In the genomic region with DNA sequence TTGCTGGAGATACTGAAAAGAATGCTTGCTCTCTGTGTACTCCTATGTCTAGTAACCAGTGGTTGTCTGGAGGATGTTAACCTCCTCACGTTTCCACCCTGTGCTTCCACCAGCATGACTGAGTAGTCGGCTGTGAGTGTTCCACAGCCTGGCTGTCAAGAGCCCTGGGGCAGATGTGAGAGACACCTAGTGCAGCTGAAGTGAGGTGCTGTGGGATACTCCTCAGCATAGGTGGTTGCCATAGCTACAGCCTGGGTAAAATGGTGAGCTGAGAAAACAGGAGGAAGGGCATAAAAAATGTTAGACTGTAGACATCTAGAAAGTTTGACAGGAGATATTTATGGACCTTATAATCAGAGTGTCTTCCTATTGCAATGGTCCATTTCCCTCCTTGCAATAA, we compare ENCODE assay signal across 19 cellular contexts. TPM values are rescaled to one million over a fixed set of nuclear protein-coding genes. Genes with fewer than 3 reads are reported as not detected.
"Had no signal": no experiment of that assay in that cellular context is flagged by ENCODE, and none has a peak within 500 bp of the region (broad histone marks: within the 10 kb centered on the region; RNA-seq: fewer than 3 reads in every experiment).

No MANE protein-coding gene starts in this region.

- ATAC-seq: WTC11 had no signal

- H3K27ac ChIP-seq: adrenal gland, epithelial cell of prostate, hepatocyte, neural progenitor cell, ovary, thoracic aorta had no signal

- DNase-seq: activated CD4-positive, alpha-beta T cell treated with anti-CD3 and anti-CD28 coated beads, Interleukin-2, amount 10 ng/mL, durations not matched to agents 7 days and 5 days; activated naive CD4-positive, alpha-beta T cell treated with anti-CD3 and anti-CD28 coated beads, Interleukin-2, amount 10 ng/mL, durations not matched to agents 7 days and 5 days; adrenal gland; central memory CD4-positive, alpha-beta T cell; cortex of kidney; effector CD8-positive, alpha-beta T cell; kidney glomerular epithelial cell; midbrain; ovary; stimulated activated CD4-positive, alpha-beta T cell treated with anti-CD3 and anti-CD28 coated beads, Interleukin-12 subunit alpha, Interleukin-12 subunit beta, amount 100 ng/mL, for 4 hours had no signal

- H3K4me2 ChIP-seq: hepatocyte, neural progenitor cell had no signal

- H3K9me3 ChIP-seq: adrenal gland, ovary, thoracic aorta had no signal

- H3K4me1 ChIP-seq: adrenal gland, neural progenitor cell had no signal

- H3K4me3 ChIP-seq: adrenal gland, hepatocyte, neural progenitor cell, ovary, thoracic aorta had no signal

RNA-seq across cellular contexts. Expression of a gene that starts 15.8 kb away (rescaled TPM):
- total RNA-seq: activated CD4-positive, alpha-beta T cell treated with anti-CD3 and anti-CD28 coated beads, Interleukin-2, amount 10 ng/mL, durations not matched to agents 7 days and 5 days; activated CD8-positive, alpha-beta memory T cell treated with anti-CD3 and anti-CD28 coated beads for 36 hours; activated T-helper 2 cell treated with anti-CD3 and anti-CD28 coated beads, Interferon-gamma antibody, Interleukin-2, Interleukin-4, amounts not matched to agents 10 μg/mL and 5 μg/mL and 100 μg/mL, durations not matched to agents 14 hours and 24 hours and 36 hours; adrenal gland; hepatocyte; ovary; WTC11 had no signal
- polyA plus RNA-seq: hepatocyte, ovary had no signal

RNA-seq across cellular contexts. Expression of a gene that starts 22.8 kb away (rescaled TPM):
- total RNA-seq: activated CD4-positive, alpha-beta T cell treated with anti-CD3 and anti-CD28 coated beads, Interleukin-2, amount 10 ng/mL, durations not matched to agents 7 days and 5 days; activated CD8-positive, alpha-beta memory T cell treated with anti-CD3 and anti-CD28 coated beads for 36 hours; activated T-helper 2 cell treated with anti-CD3 and anti-CD28 coated beads, Interferon-gamma antibody, Interleukin-2, Interleukin-4, amounts not matched to agents 10 μg/mL and 5 μg/mL and 100 μg/mL, durations not matched to agents 14 hours and 24 hours and 36 hours; adrenal gland; hepatocyte; ovary; thoracic aorta; ureter; WTC11 had no signal
- polyA plus RNA-seq: adrenal gland, hepatocyte, ovary had no signal

RNA-seq across cellular contexts. Expression of a gene that starts 46.1 kb away (rescaled TPM):
- total RNA-seq: activated CD4-positive, alpha-beta T cell treated with anti-CD3 and anti-CD28 coated beads, Interleukin-2, amount 10 ng/mL, durations not matched to agents 7 days and 5 days; activated CD8-positive, alpha-beta memory T cell treated with anti-CD3 and anti-CD28 coated beads for 36 hours; activated T-helper 2 cell treated with anti-CD3 and anti-CD28 coated beads, Interferon-gamma antibody, Interleukin-2, Interleukin-4, amounts not matched to agents 10 μg/mL and 5 μg/mL and 100 μg/mL, durations not matched to agents 14 hours and 24 hours and 36 hours; adrenal gland; hepatocyte; lower leg skin; thoracic aorta; ureter; WTC11 had no signal
- polyA plus RNA-seq: adrenal gland, hepatocyte had no signal

RNA-seq across cellular contexts. Expression of a gene that starts 46.3 kb away (rescaled TPM):
- total RNA-seq: activated CD4-positive, alpha-beta T cell treated with anti-CD3 and anti-CD28 coated beads, Interleukin-2, amount 10 ng/mL, durations not matched to agents 7 days and 5 days; activated CD8-positive, alpha-beta memory T cell treated with anti-CD3 and anti-CD28 coated beads for 36 hours; activated T-helper 2 cell treated with anti-CD3 and anti-CD28 coated beads, Interferon-gamma antibody, Interleukin-2, Interleukin-4, amounts not matched to agents 10 μg/mL and 5 μg/mL and 100 μg/mL, durations not matched to agents 14 hours and 24 hours and 36 hours; adrenal gland; hepatocyte; ovary; thoracic aorta; ureter; WTC11 had no signal
- polyA plus RNA-seq: adrenal gland, hepatocyte, ovary had no signal

RNA-seq across cellular contexts. Expression of a gene that starts 59.7 kb away (rescaled TPM):
- total RNA-seq: activated CD4-positive, alpha-beta T cell treated with anti-CD3 and anti-CD28 coated beads, Interleukin-2, amount 10 ng/mL, durations not matched to agents 7 days and 5 days; activated CD8-positive, alpha-beta memory T cell treated with anti-CD3 and anti-CD28 coated beads for 36 hours; activated T-helper 2 cell treated with anti-CD3 and anti-CD28 coated beads, Interferon-gamma antibody, Interleukin-2, Interleukin-4, amounts not matched to agents 10 μg/mL and 5 μg/mL and 100 μg/mL, durations not matched to agents 14 hours and 24 hours and 36 hours; adrenal gland; hepatocyte; lower leg skin; ovary; thoracic aorta; WTC11 had no signal
- polyA plus RNA-seq: adrenal gland, hepatocyte, ovary had no signal
